ENCODE assay signal across 24 cellular contexts in the genomic region with DNA sequence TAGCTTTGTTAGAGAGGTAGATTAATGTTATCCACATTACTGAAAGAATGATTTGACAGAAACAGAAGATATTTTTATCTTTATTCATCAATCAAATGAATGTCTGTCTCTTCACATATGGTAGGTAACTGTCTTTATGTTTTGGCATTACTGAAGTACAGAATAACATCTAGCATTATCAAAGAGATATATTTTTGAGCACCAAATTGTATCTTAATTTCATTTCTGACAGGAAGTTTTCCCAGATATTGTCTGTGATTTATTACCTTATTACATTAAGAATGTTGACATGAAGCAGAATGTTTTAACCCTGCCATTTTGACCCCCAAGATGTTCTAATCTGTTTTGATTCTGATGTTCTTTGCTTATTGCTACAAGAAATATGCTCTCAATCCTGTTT.
"Had no signal": no experiment of that assay in that cellular context is flagged by ENCODE, and none has a peak within 500 bp of the region (broad histone marks: within the 10 kb centered on the region; RNA-seq: fewer than 3 reads in every experiment).

No MANE protein-coding gene starts in this region.

- H3K27me3 Mint-ChIP-seq: progenitor cell of endocrine pancreas; stimulated activated naive B cell treated with anti-CD40 and anti-IgM and Interleukin-4, amounts not matched to agents 10 μg/mL and 1 μg/mL and 100 μg/mL, for 72 hours; stimulated activated naive CD8-positive, alpha-beta T cell treated with anti-CD3 and anti-CD28 coated beads, Interleukin-15, Interleukin-2, amounts not matched to agents 100 ng/mL and 50 ng/mL, for 24 hours had no signal

- H3K4me3 Mint-ChIP-seq: natural killer cell; nephron; neural progenitor cell; stimulated activated effector memory CD8-positive, alpha-beta T cell treated with anti-CD3 and anti-CD28 coated beads, Interleukin-12 subunit alpha, Interleukin-12 subunit beta, amount 100 ng/mL, for 72 hours; stimulated activated naive B cell treated with anti-CD40 and anti-IgM and Interleukin-4, amounts not matched to agents 10 μg/mL and 1 μg/mL and 100 μg/mL, for 72 hours; stimulated activated naive CD8-positive, alpha-beta T cell treated with anti-CD3 and anti-CD28 coated beads, Interleukin-15, Interleukin-2, amounts not matched to agents 100 ng/mL and 50 ng/mL, for 24 hours had no signal

- H3K9me3 Mint-ChIP-seq: natural killer cell had no signal

- H3K27ac Mint-ChIP-seq: natural killer cell; nephron; neural progenitor cell; progenitor cell of endocrine pancreas; stimulated activated effector memory CD8-positive, alpha-beta T cell treated with anti-CD3 and anti-CD28 coated beads, Interleukin-12 subunit alpha, Interleukin-12 subunit beta, amount 100 ng/mL, for 72 hours; stimulated activated naive CD8-positive, alpha-beta T cell treated with anti-CD3 and anti-CD28 coated beads, Interleukin-15, Interleukin-2, amounts not matched to agents 100 ng/mL and 50 ng/mL, for 24 hours had no signal

- DNase-seq: natural killer cell; occipital lobe; ovary; posterior cingulate gyrus; psoas muscle; right cardiac atrium; right lobe of liver; sigmoid colon; small intestine; stimulated activated CD4-positive, alpha-beta T cell treated with anti-CD3 and anti-CD28 coated beads, Interleukin-15, amount 100 ng/mL, for 24 hours; stimulated activated CD4-positive, alpha-beta T cell treated with anti-CD3 and anti-CD28 coated beads, Interleukin-2, amount 100 ng/mL, for 24 hours; stimulated activated CD4-positive, alpha-beta T cell treated with anti-CD3 and anti-CD28 coated beads, Interleukin-2, amount 100 ng/mL, for 48 hours; stimulated activated CD4-positive, alpha-beta T cell treated with anti-CD3 and anti-CD28 coated beads, Interleukin-4, amount 100 ng/mL, for 24 hours; stimulated activated naive B cell treated with anti-CD40 and anti-IgM and Interleukin-4, amounts not matched to agents 10 μg/mL and 1 μg/mL and 100 μg/mL, for 72 hours; stimulated activated naive CD4-positive, alpha-beta T cell treated with Interleukin-2 at 50 U/mL for 16 hours; stomach; thyroid gland; trophoblast cell; upper lobe of left lung had no signal

- H3K4me1 Mint-ChIP-seq: nephron; neural progenitor cell; stimulated activated effector memory CD8-positive, alpha-beta T cell treated with anti-CD3 and anti-CD28 coated beads, Interleukin-12 subunit alpha, Interleukin-12 subunit beta, amount 100 ng/mL, for 72 hours had no signal

- ATAC-seq: natural killer cell; psoas muscle; right cardiac atrium; right lobe of liver; stimulated activated effector memory CD8-positive, alpha-beta T cell treated with anti-CD3 and anti-CD28 coated beads, Interleukin-12 subunit alpha, Interleukin-12 subunit beta, amount 100 ng/mL, for 72 hours; stimulated activated naive B cell treated with anti-CD40 and anti-IgM and Interleukin-4, amounts not matched to agents 10 μg/mL and 1 μg/mL and 100 μg/mL, for 72 hours had no signal
